In genomic region chr13:98580420-98580819, GRCh38 we compare ENCODE assay signal across 16 cellular contexts. TPM values are rescaled to one million over a fixed set of nuclear protein-coding genes. Genes with fewer than 3 reads are reported as not detected.
DNase-seq lines count a peak whose midpoint lies in the region; ATAC-seq and TF ChIP-seq lines count a peak whose summit lies in the region.
"Had no signal": no experiment of that assay in that cellular context is flagged by ENCODE, and none has a peak within 500 bp of the region (broad histone marks: within the 10 kb centered on the region; RNA-seq: fewer than 3 reads in every experiment).

No MANE protein-coding gene starts in this region.

- no peak overlapping the region for H3K23ac ChIP-seq in neuronal stem cell (ENCODE audit: low read depth, low read length, poor library complexity)

- no peak overlapping the region for H2AFZ ChIP-seq in neuronal stem cell (ENCODE audit: low read length)

- peak overlapping the region; percentile 29 to 65 for H3K27ac Mint-ChIP-seq in T-cell
- peak overlapping the region; percentile 8 for H3K27ac Mint-ChIP-seq in memory B cell
- H3K27ac Mint-ChIP-seq: CD8-positive, alpha-beta T cell had no signal

- H3K36me3 Mint-ChIP-seq in T-cell (no peaks in the 10 kb centered on the region), memory B cell (no peaks in the 10 kb centered on the region)

- H3K27me3 ChIP-seq in neuronal stem cell (ENCODE audit: control insufficient read depth in 3 of 3, insufficient read depth in 3 of 3, low read depth in 1 of 3, low read length in 3 of 3), result no peaks in the 10 kb centered on the region
- no peaks in the 10 kb centered on the region for H3K27me3 ChIP-seq in tibial nerve
- H3K27me3 ChIP-seq: BE2C had no signal

- no peak overlapping the region for H3K4me2 ChIP-seq in neuronal stem cell (ENCODE audit: insufficient read depth, low read length, poor library complexity, severe bottlenecking)
- H3K4me2 ChIP-seq: A549 had no signal

- DNase-seq in T-cell, result no peak
- DNase-seq in memory B cell (ENCODE audit: low spot score in 2 of 2), result no peak
- DNase-seq in neuronal stem cell (ENCODE audit: low spot score), result no peak
- no peak for DNase-seq in tibial nerve (ENCODE audit: low spot score in 2 of 2)
- DNase-seq in pons (ENCODE audit: low spot score), result no peak
- DNase-seq: BE2C; CD8-positive, alpha-beta T cell; COR-L47; DMS153; DMS79 treated with DMSO at 0.1 percent for 48 hours; EL had no signal

- H3K4me3 Mint-ChIP-seq in T-cell, result no peak overlapping the region
- no peak overlapping the region for H3K4me3 Mint-ChIP-seq in memory B cell
- H3K4me3 Mint-ChIP-seq: CD8-positive, alpha-beta T cell had no signal

- no CpG with 5 or more reads among the region's 2 CpGs for WGBS in neuronal stem cell (ENCODE audit: extremely low coverage in 2 of 2, insufficient read length in 2 of 2, insufficient replicate concordance in 1 of 2), 2 donors
- 93 to 100% methylated on average over 2 of the region's 2 CpGs for WGBS in tibial nerve, 2 donors

- TF ChIP-seq EP300 in tibial nerve (IDR thresholded peaks at IDR 0.05), result no peak

- H3K79me1 ChIP-seq in neuronal stem cell (ENCODE audit: low read depth, low read length), result no peaks in the 10 kb centered on the region

- H3K27me3 Mint-ChIP-seq in T-cell (no peaks in the 10 kb centered on the region), memory B cell (no peaks in the 10 kb centered on the region)

- no peak for TF ChIP-seq POLR2A in tibial nerve (IDR thresholded peaks at IDR 0.05)

- H2BK5ac ChIP-seq in neuronal stem cell (ENCODE audit: low read length), result no peak overlapping the region

- H3K4me1 ChIP-seq in neuronal stem cell (ENCODE audit: control insufficient read depth in 2 of 2, insufficient read depth in 1 of 2, low read depth in 1 of 2, low read length in 2 of 2) (peaks cover 4 to 11% of the 10 kb centered on the region in 2 donors), tibial nerve (peaks cover 0 to 27% (median 10%) of the 10 kb centered on the region in 4 donors)

- no peak overlapping the region for H3K4ac ChIP-seq in neuronal stem cell (ENCODE audit: low read length)

- POLR2A ChIA-PET in T-cell (lab: Charles Lee), result no interaction called here

- H3K4me3 ChIP-seq in neuronal stem cell (ENCODE audit: low read length in 2 of 2) (no peak overlapping the region), tibial nerve (no peak overlapping the region)
- H3K4me3 ChIP-seq: A549, HAP-1 had no signal

- H3K14ac ChIP-seq in neuronal stem cell (ENCODE audit: low read length), result no peak overlapping the region

- no peaks in the 10 kb centered on the region for H3K9me3 ChIP-seq in neuronal stem cell (replicated peaks in 1 of 2; ENCODE audit: control insufficient read depth in 2 of 2, insufficient read depth in 1 of 2, low read depth in 1 of 2, low read length in 2 of 2)
- no peaks in the 10 kb centered on the region for H3K9me3 ChIP-seq in tibial nerve
- H3K9me3 ChIP-seq: A549, BE2C, HAP-1 had no signal

- peak overlapping the region; percentile 6 for H2BK15ac ChIP-seq in neuronal stem cell (ENCODE audit: low read length)

- H2BK12ac ChIP-seq in neuronal stem cell (ENCODE audit: low read length), result no peak overlapping the region

- no peak for TF ChIP-seq CTCF in tibial nerve (IDR thresholded peaks at IDR 0.05)

- H3K9me3 Mint-ChIP-seq in T-cell (no peaks in the 10 kb centered on the region), memory B cell (no peaks in the 10 kb centered on the region)
- H3K9me3 Mint-ChIP-seq: CD8-positive, alpha-beta T cell had no signal

- H4K8ac ChIP-seq in neuronal stem cell (ENCODE audit: low read depth, low read length), result no peak overlapping the region

- H4K91ac ChIP-seq in neuronal stem cell (ENCODE audit: low read depth, low read length, poor library complexity), result no peak overlapping the region

- no peak overlapping the region for H2AK5ac ChIP-seq in neuronal stem cell (ENCODE audit: low read depth, low read length)

- H3K18ac ChIP-seq in neuronal stem cell (ENCODE audit: low read length), result no peak overlapping the region

- ATAC-seq in T-cell (replicated peaks in 1 of 4) (no peak), memory B cell (ENCODE audit: low read depth) (no peak), GM19328 (IDR thresholded peaks at IDR 0.05; ENCODE audit: unreplicated experiment) (no peak), GM19035 (IDR thresholded peaks at IDR 0.05; ENCODE audit: unreplicated experiment) (no peak)
- ATAC-seq: A549; CD8-positive, alpha-beta T cell had no signal

- no peak overlapping the region for H3K9ac ChIP-seq in neuronal stem cell (ENCODE audit: low read depth, low read length, poor library complexity)

- H3K36me3 ChIP-seq in neuronal stem cell (replicated peaks in 1 of 2; ENCODE audit: control insufficient read depth in 2 of 2, insufficient read depth in 2 of 2, low read length in 2 of 2), result no peaks in the 10 kb centered on the region
- no peaks in the 10 kb centered on the region for H3K36me3 ChIP-seq in tibial nerve
- H3K36me3 ChIP-seq: BE2C, HAP-1 had no signal

- CTCF ChIA-PET in T-cell (lab: Charles Lee), result interaction anchor here in 1 of 2 donors (0.5 kb wide), 1 partner anchor 35 kb away, joined by 4 read pairs; no protein-coding TSS in a partner anchor

- no peak overlapping the region for H2BK120ac ChIP-seq in neuronal stem cell (ENCODE audit: low read depth, low read length)

- H3K27ac ChIP-seq in neuronal stem cell (replicated peaks; ENCODE audit: low read length) (no peak overlapping the region), tibial nerve (no peak overlapping the region)
- H3K27ac ChIP-seq: A549, C4-2B had no signal

- peaks cover 4 to 15% (median 10%) of the 10 kb centered on the region in 3 donors for H3K4me1 Mint-ChIP-seq in T-cell
- peaks cover 7% of the 10 kb centered on the region for H3K4me1 Mint-ChIP-seq in memory B cell

RNA-seq across cellular contexts. Expression of gene STK24, which starts 3.5 kb away (rescaled TPM):
- total RNA-seq in T-cell, result 100 to 1,000 TPM in 4 of 5 donors, 10 to 100 TPM in 1; 92.1 to 143 (median 113) TPM
- 162 TPM for polyA plus RNA-seq in neuronal stem cell (2013, experiment 1 of 2)
- polyA plus RNA-seq in neuronal stem cell (2013, experiment 2 of 2), result 159 TPM
- total RNA-seq in tibial nerve, result 10 to 100 TPM; 49.8 to 68.9 (median 57.0) TPM
